Comparison of ENCODE assay signal across 8 cellular contexts in the genomic region with DNA sequence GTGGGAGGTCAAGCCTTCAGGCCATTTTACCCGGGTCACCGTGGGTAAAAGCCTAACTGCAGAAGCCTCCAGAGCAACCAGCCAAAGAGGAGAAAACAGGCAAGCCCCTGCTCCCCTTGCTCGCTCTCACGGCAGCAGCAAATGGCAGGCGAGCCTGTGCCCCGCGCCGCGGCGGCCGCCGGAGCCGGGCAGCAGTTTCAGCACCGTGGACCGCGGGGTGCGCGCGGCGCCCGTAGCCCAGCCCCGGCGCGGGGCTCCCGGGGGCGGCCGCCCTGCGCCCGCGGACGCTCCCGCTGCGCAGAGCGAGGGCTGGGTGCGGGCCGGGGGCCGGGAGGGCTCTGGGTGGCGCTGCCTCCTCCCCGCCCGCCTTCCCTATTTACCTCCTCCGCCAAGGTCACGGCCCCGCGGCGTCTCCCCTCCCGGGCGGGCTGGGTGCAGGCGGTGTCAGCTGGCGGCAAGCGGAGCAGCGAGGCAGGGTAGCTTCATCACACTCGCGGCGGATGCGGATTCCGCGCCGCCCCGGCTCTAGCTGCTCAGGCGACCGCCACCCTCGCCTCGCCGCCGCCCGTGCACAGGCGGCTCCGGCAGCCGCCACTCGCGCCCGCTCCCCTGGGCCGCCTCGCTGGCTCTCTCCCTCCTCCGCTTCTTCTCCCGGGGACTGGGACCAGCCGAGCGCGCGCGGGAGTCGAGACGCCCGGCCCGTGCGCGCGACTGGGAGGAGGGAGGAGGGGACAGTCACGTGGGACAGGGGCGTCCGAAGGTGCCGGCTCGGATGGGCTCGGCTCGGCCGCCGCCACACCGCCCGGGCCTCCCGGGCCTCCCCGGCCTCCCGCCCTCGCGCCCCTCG. TPM values are rescaled to one million over a fixed set of nuclear protein-coding genes. Genes with fewer than 3 reads are reported as not detected.
DNase-seq lines count a peak whose midpoint lies in the region; ATAC-seq, FAIRE-seq and TF ChIP-seq lines count a peak whose summit lies in the region.

A gene (minus strand): TSS at position 687 of the 847 bp plus-strand sequence.

- H3K27me3 ChIP-seq in HUES6 (ENCODE audit: control insufficient read depth, insufficient read depth, low read length) = peaks cover 42% of the 10 kb centered on the region
- H3K27me3 ChIP-seq in endothelial cell of umbilical vein (ENCODE audit: control insufficient read depth in 2 of 2, insufficient read depth in 2 of 2, low read length in 2 of 2) = no peaks in the 10 kb centered on the region
- no peaks in the 10 kb centered on the region for H3K27me3 ChIP-seq in thoracic aorta (replicated peaks; ENCODE audit: insufficient read depth)

- H3K4me1 ChIP-seq in HUES6 (ENCODE audit: control insufficient read depth, insufficient read depth, low read length) (peaks cover 7% of the 10 kb centered on the region), endothelial cell of umbilical vein (ENCODE audit: control insufficient read depth, extremely low read depth, insufficient read depth, low read length) (peaks cover 3% of the 10 kb centered on the region), thoracic aorta (ENCODE audit: control insufficient read depth in 1 of 2, low read depth in 2 of 2) (peaks cover 0 to 4% of the 10 kb centered on the region in 2 donors)

- no peaks in the 10 kb centered on the region for H3K9me3 Mint-ChIP-seq in activated T-helper 1 cell treated with anti-CD3 and anti-CD28 coated beads, Interleukin-12 subunit alpha, Interleukin-12 subunit beta, Interleukin-2, Interleukin-4 antibody, amounts not matched to agents 30 ng/mL and 10 ng/mL and 1 ng/mL, durations not matched to agents 14 hours and 24 hours and 36 hours

- no peaks in the 10 kb centered on the region for H4K20me1 ChIP-seq in endothelial cell of umbilical vein (replicated peaks; ENCODE audit: control insufficient read depth, extremely low read depth, insufficient read depth, low read length)

- ATAC-seq in GM21447 (IDR thresholded peaks at IDR 0.05; ENCODE audit: unreplicated experiment) (peak; percentile 45), thoracic aorta (ENCODE audit: insufficient number of reproducible peaks, low FRiP score, low read depth) (no peak)

- H3K27me3 Mint-ChIP-seq in activated T-helper 1 cell treated with anti-CD3 and anti-CD28 coated beads, Interleukin-12 subunit alpha, Interleukin-12 subunit beta, Interleukin-2, Interleukin-4 antibody, amounts not matched to agents 30 ng/mL and 10 ng/mL and 1 ng/mL, durations not matched to agents 14 hours and 24 hours and 36 hours (ENCODE audit: insufficient read depth) = peaks cover 32% of the 10 kb centered on the region

- intact Hi-C loops in endothelial cell of umbilical vein (cut with micrococcal nuclease) = loop anchor here (2.0 to 10.0 kb wide), 4 partner anchors 128 to 624 kb away; a partner anchor contains a TSS
- intact Hi-C loops in activated T-helper 1 cell treated with anti-CD3 and anti-CD28 coated beads, Interleukin-12 subunit alpha, Interleukin-12 subunit beta, Interleukin-2, Interleukin-4 antibody, amounts not matched to agents 30 ng/mL and 10 ng/mL and 1 ng/mL, durations not matched to agents 14 hours and 24 hours and 36 hours (cut with micrococcal nuclease) = no loop called here

- H3K9me1 ChIP-seq in endothelial cell of umbilical vein (replicated peaks; ENCODE audit: control insufficient read depth, extremely low read depth, insufficient read depth, low read length) = no peaks in the 10 kb centered on the region

- H2AFZ ChIP-seq in endothelial cell of umbilical vein (ENCODE audit: low read depth, low read length) = peak within 1 kb of the TSS; percentile 70

- H3K27ac ChIP-seq in HUES6 (ENCODE audit: low read depth, low read length) = no peak within 1 kb of the TSS
- H3K27ac ChIP-seq in SK-N-MC = no peak within 1 kb of the TSS
- H3K27ac ChIP-seq in endothelial cell of umbilical vein (ENCODE audit: insufficient read depth, low read depth, low read length) = no peak within 1 kb of the TSS
- no peak within 1 kb of the TSS for H3K27ac ChIP-seq in thoracic aorta

- no TSS peak for BruUV-seq in endothelial cell of umbilical vein (replicated peaks; lab: Mats Ljungman, UMichigan)

- no peaks in the 10 kb centered on the region for H3K36me3 ChIP-seq in HUES6 (ENCODE audit: control insufficient read depth, insufficient read depth, low read length)
- H3K36me3 ChIP-seq in SK-N-MC (ENCODE audit: insufficient read depth, low read length) = no peaks in the 10 kb centered on the region
- no peaks in the 10 kb centered on the region for H3K36me3 ChIP-seq in endothelial cell of umbilical vein (ENCODE audit: control insufficient read depth in 2 of 2, extremely low read depth in 1 of 2, insufficient read depth in 2 of 2, low read length in 2 of 2)
- no peaks in the 10 kb centered on the region for H3K36me3 ChIP-seq in thoracic aorta

- H3K27ac Mint-ChIP-seq in activated T-helper 1 cell treated with anti-CD3 and anti-CD28 coated beads, Interleukin-12 subunit alpha, Interleukin-12 subunit beta, Interleukin-2, Interleukin-4 antibody, amounts not matched to agents 30 ng/mL and 10 ng/mL and 1 ng/mL, durations not matched to agents 14 hours and 24 hours and 36 hours = no peak within 1 kb of the TSS

- CTCF ChIA-PET in endothelial cell of umbilical vein (lab: Charles Lee) = interaction anchor here (0.6 to 2.2 kb wide), 2 partner anchors 129 to 625 kb away, joined by 4 to 10 read pairs; no protein-coding TSS in a partner anchor

- TF ChIP-seq POLR2A in endothelial cell of umbilical vein (IDR thresholded peaks at IDR 0.05; ENCODE audit: low read depth, low read length) = no peak

- peak within 1 kb of the TSS; percentile 92 for H3K4me2 ChIP-seq in endothelial cell of umbilical vein (ENCODE audit: insufficient read depth, low read length)

- H3K4me3 ChIP-seq in HUES6 (ENCODE audit: low read depth, low read length) (peak within 1 kb of the TSS; percentile 71), SK-N-MC (peak within 1 kb of the TSS; percentile 45), endothelial cell of umbilical vein (replicated peaks in 1 of 3; ENCODE audit: insufficient read depth in 1 of 3, low read depth in 1 of 3, low read length in 3 of 3) (peak within 1 kb of the TSS; percentile 43 to 71 (median 45)), thoracic aorta (peak within 1 kb of the TSS; percentile 69)

- H3K4me1 Mint-ChIP-seq in activated T-helper 1 cell treated with anti-CD3 and anti-CD28 coated beads, Interleukin-12 subunit alpha, Interleukin-12 subunit beta, Interleukin-2, Interleukin-4 antibody, amounts not matched to agents 30 ng/mL and 10 ng/mL and 1 ng/mL, durations not matched to agents 14 hours and 24 hours and 36 hours (ENCODE audit: low read depth) = no peaks in the 10 kb centered on the region

- no peaks in the 10 kb centered on the region for H3K9me3 ChIP-seq in HUES6 (ENCODE audit: control insufficient read depth, insufficient read depth, low read depth, low read length)
- H3K9me3 ChIP-seq in SK-N-MC (ENCODE audit: low read depth, low read length) = no peaks in the 10 kb centered on the region
- no peaks in the 10 kb centered on the region for H3K9me3 ChIP-seq in endothelial cell of umbilical vein (replicated peaks; ENCODE audit: control insufficient read depth, insufficient read depth, low read length)
- H3K9me3 ChIP-seq in thoracic aorta = no peaks in the 10 kb centered on the region

- H3K9ac ChIP-seq in HUES6 (ENCODE audit: low read length) (peak within 1 kb of the TSS; percentile 36), SK-N-MC (ENCODE audit: insufficient read length) (no peak within 1 kb of the TSS), endothelial cell of umbilical vein (replicated peaks; ENCODE audit: extremely low read depth, insufficient read depth, low read length) (peak within 1 kb of the TSS; percentile 29)

- peak; percentile 60 for DNase-seq in DMS53 treated with DMSO at 0.1 percent for 48 hours (lab: John Stamatoyannopoulos, UW; ENCODE audit: unreplicated experiment)
- no peak for DNase-seq in SK-N-MC (ENCODE audit: low read depth, low spot score)
- peak; percentile 60 for DNase-seq in endothelial cell of umbilical vein (ENCODE audit: low read depth, low spot score)
- peak; percentile 72 for DNase-seq in medulla oblongata (ENCODE audit: extremely low spot score)
- DNase-seq in thoracic aorta (ENCODE audit: low spot score) = no peak
- no peak for DNase-seq in activated T-helper 1 cell treated with anti-CD3 and anti-CD28 coated beads, Interleukin-12 subunit alpha, Interleukin-12 subunit beta, Interleukin-2, Interleukin-4 antibody, amounts not matched to agents 30 ng/mL and 10 ng/mL and 1 ng/mL, durations not matched to agents 14 hours and 24 hours and 36 hours (ENCODE audit: low spot score)

- H3K79me2 ChIP-seq in endothelial cell of umbilical vein (ENCODE audit: control insufficient read depth, insufficient read depth, low read length) = no peaks in the 10 kb centered on the region

- POLR2A ChIA-PET in endothelial cell of umbilical vein (lab: Charles Lee) = no interaction called here

- dilution Hi-C loops in endothelial cell of umbilical vein (cut with MboI; ENCODE audit: extremely low pct_ligation_motif_present, low sequenced_read_pairs) = no loop called here

- peak; percentile 70 for FAIRE-seq in endothelial cell of umbilical vein (lab: Jason Lieb, UNC)

- TF ChIP-seq CTCF in endothelial cell of umbilical vein (IDR thresholded peaks at IDR 0.05; ENCODE audit: extremely low read depth in 1 of 2, insufficient read depth in 1 of 2, low read depth in 1 of 2, low read length in 2 of 2) = no peak
- no peak for TF ChIP-seq CTCF in thoracic aorta (IDR thresholded peaks at IDR 0.05)

- no peak within 1 kb of the TSS for H3K4me3 Mint-ChIP-seq in activated T-helper 1 cell treated with anti-CD3 and anti-CD28 coated beads, Interleukin-12 subunit alpha, Interleukin-12 subunit beta, Interleukin-2, Interleukin-4 antibody, amounts not matched to agents 30 ng/mL and 10 ng/mL and 1 ng/mL, durations not matched to agents 14 hours and 24 hours and 36 hours

- H3K36me3 Mint-ChIP-seq in activated T-helper 1 cell treated with anti-CD3 and anti-CD28 coated beads, Interleukin-12 subunit alpha, Interleukin-12 subunit beta, Interleukin-2, Interleukin-4 antibody, amounts not matched to agents 30 ng/mL and 10 ng/mL and 1 ng/mL, durations not matched to agents 14 hours and 24 hours and 36 hours (ENCODE audit: low read depth) = no peaks in the 10 kb centered on the region

TF ChIP-seq in endothelial cell of umbilical vein, 7 proteins besides CTCF, POLR2A, EP300 and RAD21 (continues in another document):
- TF ChIP-seq MYC (IDR thresholded peaks at IDR 0.05; ENCODE audit: low read depth, low read length) = no peak

RNA-seq across cellular contexts. Expression of the gene that starts here (rescaled TPM):
- total RNA-seq in endothelial cell of umbilical vein = 0.44 and 1.2 TPM in 2 replicates
- polyA plus RNA-seq in endothelial cell of umbilical vein = 0.33 and 0.43 TPM in 2 replicates
- polyA plus RNA-seq in endothelial cell of umbilical vein (2011; cell fraction: cytosol; rRNA removed) = 0.83 and 1.1 TPM in 2 replicates
- polyA plus RNA-seq in endothelial cell of umbilical vein (2011; cell fraction: nucleus; rRNA removed) = 0.52 and 1.0 TPM in 2 replicates
- 1.6 and 1.9 TPM in 2 replicates for polyA plus RNA-seq in endothelial cell of umbilical vein (2012)
- polyA minus RNA-seq in endothelial cell of umbilical vein = 0.15 and 0.66 TPM in 2 replicates
- not detected for polyA minus RNA-seq in endothelial cell of umbilical vein (2011; cell fraction: cytosol; rRNA and poly(A)+ RNA removed)
- 0.91 and 1.1 TPM in 2 replicates for polyA minus RNA-seq in endothelial cell of umbilical vein (2011; cell fraction: nucleus; rRNA and poly(A)+ RNA removed)
- not detected for total RNA-seq in thoracic aorta
- not detected in 2 replicates for total RNA-seq in activated T-helper 1 cell treated with anti-CD3 and anti-CD28 coated beads, Interleukin-12 subunit alpha, Interleukin-12 subunit beta, Interleukin-2, Interleukin-4 antibody, amounts not matched to agents 30 ng/mL and 10 ng/mL and 1 ng/mL, durations not matched to agents 14 hours and 24 hours and 36 hours

Comparison
In these comparisons a context has a peak if more than half of its experiments do, and no peak if none do; other contexts are left out.
1. DNase-seq: peak in DMS53 treated with DMSO at 0.1 percent for 48 hours (single experiment), endothelial cell of umbilical vein (single experiment) and medulla oblongata (single experiment); none in SK-N-MC (single experiment), thoracic aorta (single experiment) and activated T-helper 1 cell treated with anti-CD3 and anti-CD28 coated beads, Interleukin-12 subunit alpha, Interleukin-12 subunit beta, Interleukin-2, Interleukin-4 antibody, amounts not matched to agents 30 ng/mL and 10 ng/mL and 1 ng/mL, durations not matched to agents 14 hours and 24 hours and 36 hours (single experiment).
2. Peak in every context shown above with its lines, with median percentiles within 50 percentile points of each other: H3K4me3 ChIP-seq.